In the genomic region with DNA sequence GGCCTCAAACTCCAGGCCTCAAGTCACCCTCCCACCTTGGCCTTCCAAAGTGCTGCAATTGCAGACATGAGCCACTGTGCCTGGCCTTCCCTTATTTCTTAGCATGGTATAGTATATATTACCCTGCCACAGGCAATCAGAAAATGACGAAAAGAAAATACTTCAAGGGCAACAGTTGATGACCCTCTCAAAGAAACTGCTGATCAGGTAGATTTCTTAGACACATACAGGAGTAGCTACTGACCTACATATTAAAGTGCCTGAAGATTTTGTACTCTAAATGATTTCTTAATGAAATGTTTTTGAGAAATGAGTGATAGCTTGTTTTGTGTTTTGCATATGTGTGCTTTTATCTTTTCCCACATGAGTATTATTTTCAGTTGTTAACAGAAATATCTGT, we compare ENCODE assay signal across 26 cellular contexts. TPM values are rescaled to one million over a fixed set of nuclear protein-coding genes. Genes with fewer than 3 reads are reported as not detected.
DNase-seq lines count a peak whose midpoint lies in the region; ATAC-seq, FAIRE-seq and TF ChIP-seq lines count a peak whose summit lies in the region.
"Had no signal": no experiment of that assay in that cellular context is flagged by ENCODE, and none has a peak within 500 bp of the region (broad histone marks: within the 10 kb centered on the region; RNA-seq: fewer than 3 reads in every experiment).

No MANE protein-coding gene starts in this region.

- BruUV-seq in HepG2 (replicated peaks; lab: Mats Ljungman, UMichigan) (no TSS peak), K562 (replicated peaks; lab: Mats Ljungman, UMichigan) (no TSS peak)

- peaks cover 6 to 19% of the 10 kb centered on the region in 2 experiments; a peak in 4 of 5 replicates for H3K27me3 ChIP-seq in HepG2 (ENCODE audit: control insufficient read depth in 1 of 2, insufficient read depth in 2 of 2, low read length in 2 of 2)
- H3K27me3 ChIP-seq in right lobe of liver = peaks cover 3 to 9% of the 10 kb centered on the region in 2 donors
- no peaks in the 10 kb centered on the region for H3K27me3 ChIP-seq in K562 (ENCODE audit: control insufficient read depth in 2 of 2, insufficient read depth in 2 of 2, low read length in 2 of 2)

- no peaks in the 10 kb centered on the region for H3K9me3 ChIP-seq in HepG2 (ENCODE audit: low read length)
- H3K9me3 ChIP-seq in right lobe of liver = no peaks in the 10 kb centered on the region
- no peaks in the 10 kb centered on the region for H3K9me3 ChIP-seq in K562 (replicated peaks; ENCODE audit: control insufficient read depth, insufficient read depth, low read depth, low read length)
- H3K9me3 ChIP-seq: BE2C, BLaER1 had no signal

- H3K36me3 ChIP-seq in HepG2 (replicated peaks in 1 of 2; ENCODE audit: control insufficient read depth in 1 of 2, insufficient read depth in 2 of 2, low read length in 2 of 2) (no peaks in the 10 kb centered on the region), right lobe of liver (no peaks in the 10 kb centered on the region), K562 (ENCODE audit: control insufficient read depth, insufficient read depth, low read length) (no peaks in the 10 kb centered on the region)
- H3K36me3 ChIP-seq: BE2C, BLaER1 had no signal

- no peaks in the 10 kb centered on the region for H4K20me1 ChIP-seq in HepG2 (ENCODE audit: insufficient read depth, low read length)
- no peaks in the 10 kb centered on the region for H4K20me1 ChIP-seq in K562 (replicated peaks; ENCODE audit: control insufficient read depth, insufficient read depth, low read length)
- H4K20me1 ChIP-seq: BLaER1 had no signal

- in situ Hi-C loops in HepG2 (cut with HindIII; ENCODE audit: extremely low pct_ligation_motif_present, low pct_unique_long_range_greater_than_20kb) = no loop called here
- in situ Hi-C loops in K562 (cut with MboI) = no loop called here

- no peak for TF ChIP-seq POLR2A in HepG2 (IDR thresholded peaks at IDR 0.05; ENCODE audit: insufficient read depth in 1 of 2, low read depth in 2 of 2, low read length in 2 of 2)
- no peak for TF ChIP-seq POLR2A in right lobe of liver (IDR thresholded peaks at IDR 0.05)
- TF ChIP-seq POLR2A in K562 (conservative IDR thresholded peaks at IDR 0.05) = no peak

- no peak for TF ChIP-seq RAD21 in HepG2 (CRISPR knock-in tag; IDR thresholded peaks at IDR 0.05)
- TF ChIP-seq RAD21 in K562 (CRISPR knock-in tag; conservative IDR thresholded peaks at IDR 0.05 in 1 of 2, IDR thresholded peaks at IDR 0.05 in 1 of 2) = no peak

- no peak for ATAC-seq in HepG2
- no peak for ATAC-seq in right lobe of liver
- ATAC-seq in K562 = no peak

- no peaks in the 10 kb centered on the region for H3K79me2 ChIP-seq in HepG2 (ENCODE audit: insufficient read depth, low read length)
- no peaks in the 10 kb centered on the region for H3K79me2 ChIP-seq in K562 (ENCODE audit: control insufficient read depth, insufficient read depth, low read length)

- H3K4me1 ChIP-seq in HepG2 (ENCODE audit: insufficient read depth, low read length) (peaks cover 2% of the 10 kb centered on the region), right lobe of liver (peaks cover 0 to 10% (median 0%) of the 10 kb centered on the region in 4 donors), K562 (replicated peaks in 1 of 2; ENCODE audit: control insufficient read depth in 2 of 2, insufficient read depth in 2 of 2, low read length in 2 of 2) (peaks cover 0 to 11% of the 10 kb centered on the region in 2 experiments; a peak in 2 of 5 replicates)
- H3K4me1 ChIP-seq: BE2C had no signal

- WGBS in HepG2 (ENCODE audit: low lambda C conversion rate) = 0% methylated on average over 1 of the region's 1 CpG
- WGBS in right lobe of liver (ENCODE audit: insufficient coverage, low coverage, low lambda C conversion rate, missing lambda C conversion rate) = 80% methylated on average over 1 of the region's 1 CpG
- 0% methylated on average over 1 of the region's 1 CpG for WGBS in K562 (ENCODE audit: insufficient coverage, low coverage, missing lambda C conversion rate)

- FAIRE-seq in HepG2 (lab: Jason Lieb, UNC) (no peak), K562 (lab: Jason Lieb, UNC) (no peak)
- FAIRE-seq: GM12891, GM19239 had no signal

- CTCF ChIA-PET in HepG2 (lab: Yijun Ruan, JAX; ENCODE audit: low intra/inter-chr PET ratio, low total read pairs) = no interaction called here
- CTCF ChIA-PET in K562 (lab: Yijun Ruan, JAX; ENCODE audit: low intra/inter-chr PET ratio) = no interaction called here
- CTCF ChIA-PET in GM10248 (lab: Yijun Ruan, JAX) = no interaction called here

- POLR2A ChIA-PET in HepG2 (lab: Yijun Ruan, JAX) (no interaction called here), K562 (lab: Yijun Ruan, JAX) (no interaction called here), GM10248 (lab: Yijun Ruan, JAX) (interaction anchor here (0.6 kb wide), 1 partner anchor 507 kb away, joined by 6 read pairs; no protein-coding TSS in a partner anchor)

- intact Hi-C loops in HepG2 (cut with micrococcal nuclease; ENCODE audit: unreplicated experiment) (no loop called here), right lobe of liver (cut with DNase I) (no loop called here), K562 (cut with micrococcal nuclease) (no loop called here)

- H3K27ac ChIP-seq in HepG2 (ENCODE audit: extremely low read length, insufficient read depth, low read length) (no peak overlapping the region), right lobe of liver (no peak overlapping the region), K562 (ENCODE audit: extremely low read depth, low read depth, low read length) (no peak overlapping the region)
- H3K27ac ChIP-seq: 22Rv1, BLaER1 had no signal

- no peak for TF ChIP-seq CTCF in HepG2 (CRISPR knock-in tag; IDR thresholded peaks at IDR 0.05)
- no peak for TF ChIP-seq CTCF in right lobe of liver (IDR thresholded peaks at IDR 0.05)
- no peak for TF ChIP-seq CTCF in K562 (IDR thresholded peaks at IDR 0.05 in 2 of 3, conservative IDR thresholded peaks at IDR 0.05 in 1 of 3; ENCODE audit: insufficient read depth in 2 of 3, low read depth in 1 of 3, low read length in 3 of 3)
- TF ChIP-seq CTCF in GM10248 (IDR thresholded peaks at IDR 0.05; ENCODE audit: control extremely low read depth, extremely low read depth, low read depth, missing control alignments) = no peak

- H3K4me2 ChIP-seq in HepG2 (ENCODE audit: low read depth, low read length) (no peak overlapping the region), K562 (ENCODE audit: insufficient read depth, low read length) (no peak overlapping the region)
- H3K4me2 ChIP-seq: BLaER1 had no signal

- DNase-seq in HepG2 (ENCODE audit: low spot score) (no peak), right lobe of liver (no peak), K562 (ENCODE audit: extremely low read depth in 1 of 4, low spot score in 3 of 4) (no peak), cerebellum (ENCODE audit: low spot score) (no peak), GM10248 (ENCODE audit: extremely low spot score) (no peak)
- DNase-seq: ACHN; BE2C; C1 segment of cervical spinal cord; CD4-positive, alpha-beta memory T cell; CD4-positive, CD25-positive, alpha-beta regulatory T cell; CD8-positive, alpha-beta memory T cell; COR-L47; DMS 273 treated with DMSO at 0.1 percent for 48 hours; DMS153; DMS53; DMS79; DND-41; EL; GDM1 had no signal

- no peak overlapping the region for H3K9ac ChIP-seq in HepG2 (ENCODE audit: insufficient read depth, low read depth, low read length)
- no peak overlapping the region for H3K9ac ChIP-seq in K562 (ENCODE audit: insufficient read depth in 1 of 2, low read depth in 2 of 2, low read length in 2 of 2)
- H3K9ac ChIP-seq: BLaER1 had no signal

- TF ChIP-seq EP300 in HepG2 (IDR thresholded peaks at IDR 0.05; ENCODE audit: low read depth in 2 of 2, low read length in 2 of 2) = no peak
- no peak for TF ChIP-seq EP300 in HepG2 (CRISPR knock-in tag; IDR thresholded peaks at IDR 0.05; ENCODE audit: borderline replicate concordance)
- no peak for TF ChIP-seq EP300 in K562 (IDR thresholded peaks at IDR 0.05; ENCODE audit: low read length)

- H2AFZ ChIP-seq in HepG2 (ENCODE audit: low read length) = no peak overlapping the region
- no peak overlapping the region for H2AFZ ChIP-seq in K562 (ENCODE audit: low read depth, low read length)

- H3K4me3 ChIP-seq in HepG2 (replicated peaks in 1 of 3; ENCODE audit: insufficient read depth in 1 of 3, low read depth in 2 of 3, low read length in 3 of 3) (no peak overlapping the region), right lobe of liver (no peak overlapping the region), K562 (no peak overlapping the region)
- H3K4me3 ChIP-seq: BLaER1 had no signal

- no peaks in the 10 kb centered on the region for H3K9me1 ChIP-seq in K562 (ENCODE audit: control insufficient read depth, insufficient read depth, low read length)

RNA-seq across cellular contexts. Expression of gene SLC35F1, which starts 4.6 kb away (rescaled TPM):
- total RNA-seq in HepG2 (2016; rRNA removed; fragmentation: Illumina TruSeq; extraction: Trizol) (not detected in 2 replicates), right lobe of liver (under 1 TPM in 1 of 6 experiments, not detected in 5; 0.12 TPM), K562 (2014; rRNA removed) (not detected in 2 replicates), K562 (2014; rRNA removed; fragmentation: Illumina TruSeq; extraction: Trizol) (not detected in 2 replicates), K562 (2015; rRNA removed; fragmentation: Illumina TruSeq; extraction: Trizol) (not detected in 2 replicates), K562 (2021) (not detected in 2 replicates), cerebellum (49.6 TPM)
- not detected in 2 replicates for total RNA-seq in HepG2 (2016; cell fraction: cytosol; rRNA removed; fragmentation: Illumina TruSeq; extraction: Trizol; ENCODE audit: low read depth)
- total RNA-seq in HepG2 (2016; cell fraction: insoluble cytoplasmic fraction; rRNA removed; fragmentation: Illumina TruSeq; extraction: Trizol) = 0.03 TPM in 1 of 2 replicates, not detected in the other
- total RNA-seq in HepG2 (2016; cell fraction: membrane; rRNA removed; fragmentation: Illumina TruSeq; extraction: Trizol) = 0.03 TPM in 1 of 2 replicates, not detected in the other
- total RNA-seq in HepG2 (2016; cell fraction: nucleus; rRNA removed; fragmentation: Illumina TruSeq; extraction: Trizol) = not detected in 2 replicates
- polyA plus RNA-seq in HepG2 (2011; rRNA removed) (0.01 TPM in 1 of 2 replicates, not detected in the other), K562 (2011; rRNA removed) (not detected in 2 replicates), K562 (2014; fragmentation: Illumina TruSeq; extraction: Trizol) (not detected in 2 replicates), K562 (2014; fragmentation: Nextera tagmentation; extraction: Ambion mirVana) (under 1 TPM; 0.03 to 0.06 TPM), K562 (2014; rRNA removed) (not detected in 2 replicates)
- polyA plus RNA-seq in HepG2 (2011; cell fraction: cytosol; rRNA removed) = 0.01 TPM in 1 of 2 replicates, not detected in the other
- polyA plus RNA-seq in HepG2 (2011; cell fraction: nucleus; rRNA removed) = not detected in 2 replicates
- polyA plus RNA-seq in HepG2 (2012) = not detected in 2 replicates
- polyA plus RNA-seq in HepG2 (2016; cell fraction: cytosol; fragmentation: Illumina TruSeq; extraction: Trizol; ENCODE audit: low read depth) = not detected in 2 replicates
- not detected in 2 replicates for polyA plus RNA-seq in HepG2 (2016; cell fraction: insoluble cytoplasmic fraction; fragmentation: Illumina TruSeq; extraction: Trizol; ENCODE audit: low read depth)
- not detected in 2 replicates for polyA plus RNA-seq in HepG2 (2016; cell fraction: membrane; fragmentation: Illumina TruSeq; extraction: Trizol; ENCODE audit: low read depth)
- not detected in 2 replicates for polyA plus RNA-seq in HepG2 (2016; cell fraction: nucleus; fragmentation: Illumina TruSeq; extraction: Trizol; ENCODE audit: insufficient read depth, low read depth)
- polyA minus RNA-seq in HepG2 (2011; rRNA and poly(A)+ RNA removed; ENCODE audit: low replicate concordance) = not detected in 2 replicates
- polyA minus RNA-seq in HepG2 (2011; cell fraction: cytosol; rRNA and poly(A)+ RNA removed) = not detected in 2 replicates
- polyA minus RNA-seq in HepG2 (2011; cell fraction: nucleus; rRNA and poly(A)+ RNA removed) = not detected in 2 replicates
- total RNA-seq in K562 (2011; cell fraction: chromatin; rRNA removed; ENCODE audit: low replicate concordance) = not detected in 2 replicates
- not detected in 2 replicates for total RNA-seq in K562 (2011; cell fraction: nucleolus; rRNA removed)
- total RNA-seq in K562 (2011; cell fraction: nucleoplasm; rRNA removed) = not detected in 2 replicates
- not detected in 2 replicates for polyA plus RNA-seq in K562 (2011; cell fraction: cytosol; rRNA removed)
- not detected in 2 replicates for polyA plus RNA-seq in K562 (2011; cell fraction: nucleus; rRNA removed)
- polyA plus RNA-seq in K562 (2012) = 0.03 and 0.06 TPM in 2 replicates
- polyA minus RNA-seq in K562 (2011; rRNA and poly(A)+ RNA removed) = not detected in 2 replicates
- polyA minus RNA-seq in K562 (2011; cell fraction: cytosol; rRNA and poly(A)+ RNA removed) = not detected in 2 replicates
- not detected in 2 replicates for polyA minus RNA-seq in K562 (2011; cell fraction: nucleus; rRNA and poly(A)+ RNA removed)
- total RNA-seq: A172; CD4-positive, alpha-beta memory T cell; CD4-positive, CD25-positive, alpha-beta regulatory T cell; CD8-positive, alpha-beta memory T cell; G401 had no signal
- polyA plus RNA-seq: CD14-positive monocyte; CD4-positive, alpha-beta memory T cell; CD4-positive, CD25-positive, alpha-beta regulatory T cell; CD8-positive, alpha-beta memory T cell had no signal

Comparison
In these comparisons a context has a peak if more than half of its experiments do, and no peak if none do; other contexts are left out.
1. RNA of gene SLC35F1, which starts 4.6 kb away (total RNA-seq): 49.6 TPM in cerebellum (single experiment); 0.03 TPM in HepG2, 0.12 TPM in right lobe of liver and not detected in K562; every median in the first group is over 10 times any median in the second.
2. Of the 241 proteins assayed by ChIP-seq in both HepG2 and K562: peak only in HepG2: MAFF and MAFK; only in K562: MAFG; in both: none; in neither: 238.